ENCODE assay signal across 24 cellular contexts in genomic region chr1:244286341-244286740, GRCh38.
A peak's percentile ranks its signal among the peaks of the same experiment; 100 is the strongest.
DNase-seq lines count a peak whose midpoint lies in the region; ATAC-seq and TF ChIP-seq lines count a peak whose summit lies in the region.
"Had no signal": no experiment of that assay in that cellular context is flagged by ENCODE, and none has a peak within 500 bp of the region (broad histone marks: within the 10 kb centered on the region; RNA-seq: fewer than 3 reads in every experiment).

No MANE protein-coding gene starts in this region.

- DNase-seq in SK-MEL-5 (ENCODE audit: low read depth, low spot score) (peak; percentile 50), amniotic epithelial cell (ENCODE audit: low read depth) (peak; percentile 61), islet precursor cell (peak; percentile 35), type B pancreatic cell (ENCODE audit: extremely low spot score, unreplicated experiment) (no peak)
- DNase-seq in stimulated activated naive B cell treated with anti-CD40 and anti-IgM and Interleukin-4, amounts not matched to agents 10 μg/mL and 1 μg/mL and 100 μg/mL, for 72 hours: no peak
- no peak for DNase-seq in effector CD8-positive, alpha-beta T cell (lab: John Stamatoyannopoulos, UW)
- DNase-seq: 8988T; ACHN; BE2C; C1 segment of cervical spinal cord; CD4-positive, alpha-beta memory T cell; CD4-positive, CD25-positive, alpha-beta regulatory T cell; CD8-positive, alpha-beta memory T cell; COR-L47; DMS 273 treated with DMSO at 0.1 percent for 48 hours; DMS153; DMS53; DMS79; DND-41; EL; GDM1 had no signal

- peaks cover 2 to 3% of the 10 kb centered on the region in 2 donors for H3K36me3 Mint-ChIP-seq in stimulated activated naive B cell treated with anti-CD40 and anti-IgM and Interleukin-4, amounts not matched to agents 10 μg/mL and 1 μg/mL and 100 μg/mL, for 72 hours
- no peaks in the 10 kb centered on the region for H3K36me3 Mint-ChIP-seq in type B pancreatic cell
- H3K36me3 Mint-ChIP-seq: CD4-positive, alpha-beta memory T cell; CD4-positive, CD25-positive, alpha-beta regulatory T cell had no signal

- no peak for TF ChIP-seq CTCF in type B pancreatic cell (conservative IDR thresholded peaks at IDR 0.05)

- H3K27me3 Mint-ChIP-seq in stimulated activated naive B cell treated with anti-CD40 and anti-IgM and Interleukin-4, amounts not matched to agents 10 μg/mL and 1 μg/mL and 100 μg/mL, for 72 hours: peaks cover 0 to 11% of the 10 kb centered on the region in 2 donors
- peaks cover 4% of the 10 kb centered on the region for H3K27me3 Mint-ChIP-seq in type B pancreatic cell

- ATAC-seq in stimulated activated naive B cell treated with anti-CD40 and anti-IgM and Interleukin-4, amounts not matched to agents 10 μg/mL and 1 μg/mL and 100 μg/mL, for 72 hours (replicated peaks): no peak
- ATAC-seq in HG03520 (IDR thresholded peaks at IDR 0.05; ENCODE audit: unreplicated experiment): no peak
- ATAC-seq: GM12878 had no signal

- in situ Hi-C loops in SK-MEL-5 (cut with HindIII; ENCODE audit: low pct_unique_long_range_greater_than_20kb, low sequenced_read_pairs): no loop called here

- peaks cover 0 to 2% of the 10 kb centered on the region in 2 donors for H3K4me1 Mint-ChIP-seq in stimulated activated naive B cell treated with anti-CD40 and anti-IgM and Interleukin-4, amounts not matched to agents 10 μg/mL and 1 μg/mL and 100 μg/mL, for 72 hours
- H3K4me1 Mint-ChIP-seq in type B pancreatic cell (ENCODE audit: unreplicated experiment): no peaks in the 10 kb centered on the region

- no peak overlapping the region for H3K4me3 Mint-ChIP-seq in stimulated activated naive B cell treated with anti-CD40 and anti-IgM and Interleukin-4, amounts not matched to agents 10 μg/mL and 1 μg/mL and 100 μg/mL, for 72 hours
- no peak overlapping the region for H3K4me3 Mint-ChIP-seq in type B pancreatic cell
- H3K4me3 Mint-ChIP-seq: CD14-positive monocyte; CD4-positive, alpha-beta memory T cell; CD4-positive, CD25-positive, alpha-beta regulatory T cell; CD8-positive, alpha-beta memory T cell had no signal

- peaks cover 0 to 4% of the 10 kb centered on the region in 2 donors for H3K9me3 Mint-ChIP-seq in stimulated activated naive B cell treated with anti-CD40 and anti-IgM and Interleukin-4, amounts not matched to agents 10 μg/mL and 1 μg/mL and 100 μg/mL, for 72 hours
- H3K9me3 Mint-ChIP-seq in type B pancreatic cell: peaks cover 11% of the 10 kb centered on the region

- H3K27ac Mint-ChIP-seq in stimulated activated naive B cell treated with anti-CD40 and anti-IgM and Interleukin-4, amounts not matched to agents 10 μg/mL and 1 μg/mL and 100 μg/mL, for 72 hours: peak overlapping the region; percentile 9
- H3K27ac Mint-ChIP-seq in type B pancreatic cell: no peak overlapping the region
- H3K27ac Mint-ChIP-seq: CD14-positive monocyte; CD4-positive, alpha-beta memory T cell; CD4-positive, CD25-positive, alpha-beta regulatory T cell; CD8-positive, alpha-beta memory T cell had no signal

Comparison
In these comparisons a context has a peak if more than half of its experiments do, and no peak if none do; other contexts are left out.
1. DNase-seq: peak in SK-MEL-5 (single experiment), amniotic epithelial cell (single experiment) and islet precursor cell (single experiment); none in stimulated activated naive B cell treated with anti-CD40 and anti-IgM and Interleukin-4, amounts not matched to agents 10 μg/mL and 1 μg/mL and 100 μg/mL, for 72 hours (single experiment), effector CD8-positive, alpha-beta T cell (single experiment) and type B pancreatic cell (single experiment).